In the genomic region with DNA sequence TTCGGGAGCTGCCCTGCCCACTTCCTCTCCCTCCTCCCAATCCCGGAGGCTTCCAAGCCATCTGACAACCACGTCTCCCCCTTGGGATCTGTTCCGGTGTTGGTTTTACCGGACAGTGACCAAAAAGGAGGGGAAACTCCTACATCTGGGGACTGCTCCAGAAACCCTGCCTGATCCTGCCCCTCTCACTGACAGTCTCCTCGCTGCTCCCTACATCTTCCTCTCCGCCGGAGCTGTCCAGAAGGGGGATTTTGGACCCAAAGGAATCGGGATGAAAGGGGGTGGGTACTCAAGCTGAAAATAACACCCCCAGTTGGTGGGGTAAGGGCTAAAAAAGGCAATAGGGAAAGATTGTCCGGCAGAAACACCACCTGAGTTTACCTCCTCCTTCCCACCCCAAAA, we compare ENCODE assay signal across 8 cellular contexts. TPM values are rescaled to one million over a fixed set of nuclear protein-coding genes. Genes with fewer than 3 reads are reported as not detected.
A peak's percentile ranks its signal among the peaks of the same experiment; 100 is the strongest.
DNase-seq lines count a peak whose midpoint lies in the region; ATAC-seq, FAIRE-seq and TF ChIP-seq lines count a peak whose summit lies in the region.

No MANE protein-coding gene starts in this region.

- TF ChIP-seq CTCF in foreskin keratinocyte (conservative IDR thresholded peaks at IDR 0.05): no peak

- H3K27me3 Mint-ChIP-seq in naive thymus-derived CD4-positive, alpha-beta T cell: no peaks in the 10 kb centered on the region

- H3K4me1 ChIP-seq in foreskin keratinocyte (peaks cover 9% of the 10 kb centered on the region), urinary bladder (ENCODE audit: insufficient read depth) (no peaks in the 10 kb centered on the region)
- peaks cover 0 to 9% of the 10 kb centered on the region in 2 donors for H3K4me1 ChIP-seq in naive thymus-derived CD4-positive, alpha-beta T cell (ENCODE audit: control insufficient read depth in 2 of 2, insufficient read depth in 2 of 2, low read length in 2 of 2)

- intact Hi-C loops in naive thymus-derived CD4-positive, alpha-beta T cell (cut with micrococcal nuclease): loop anchor here (2.0 to 10.0 kb wide), 4 partner anchors 18 to 1080 kb away; a partner anchor contains a TSS

- FAIRE-seq in GM18507 (lab: Jason Lieb, UNC): peak; percentile 68

- peaks cover 0 to 3% (median 0%) of the 10 kb centered on the region in 11 donors for H3K9me3 Mint-ChIP-seq in naive thymus-derived CD4-positive, alpha-beta T cell

- H3K36me3 Mint-ChIP-seq in naive thymus-derived CD4-positive, alpha-beta T cell: peaks cover 0 to 9% (median 3%) of the 10 kb centered on the region in 5 donors

- POLR2A ChIA-PET in naive thymus-derived CD4-positive, alpha-beta T cell (lab: Charles Lee): interaction anchor here (0.7 to 2.3 kb wide), 4 partner anchors 25 to 1082 kb away, joined by 3 to 15 read pairs (median 6); a partner anchor contains a TSS

- CTCF ChIA-PET in naive thymus-derived CD4-positive, alpha-beta T cell (lab: Charles Lee): no interaction called here

- H3K27ac Mint-ChIP-seq in naive thymus-derived CD4-positive, alpha-beta T cell: peak overlapping the region; percentile 95 to 99 (median 97)

- H3K27ac ChIP-seq in foreskin keratinocyte (peak overlapping the region; percentile 92), urinary bladder (ENCODE audit: low read depth) (peak overlapping the region; percentile 99)
- H3K27ac ChIP-seq in naive thymus-derived CD4-positive, alpha-beta T cell (ENCODE audit: low read depth, low read length): peak overlapping the region; percentile 97

- H3K4me3 ChIP-seq in naive thymus-derived CD4-positive, alpha-beta T cell (ENCODE audit: low read length): peak overlapping the region; percentile 96
- H3K4me3 ChIP-seq in urinary bladder (ENCODE audit: low read depth, low read length): peak overlapping the region; percentile 94

- ATAC-seq in foreskin keratinocyte (peak; percentile 50), GM21528 (IDR thresholded peaks at IDR 0.05; ENCODE audit: low FRiP score, unreplicated experiment) (no peak)
- ATAC-seq in naive thymus-derived CD4-positive, alpha-beta T cell: no peak

- DNase-seq in AG08395 (ENCODE audit: low spot score) (peak; percentile 84), GM18507 (ENCODE audit: extremely low spot score, insufficient read length, low read depth) (no peak), NCI-H460 (ENCODE audit: extremely low read depth, low read depth) (peak; percentile 65), foreskin keratinocyte (peak; percentile 57 to 78)
- DNase-seq in activated T-helper 9 cell treated with anti-CD3 and anti-CD28 coated beads, Interleukin-2, amount 50 U/mL, for 16 hours (ENCODE audit: low read depth): peak; percentile 3
- DNase-seq in naive thymus-derived CD4-positive, alpha-beta T cell: peak in 5 of 9 donors; percentile 7 to 30 (median 20)

- H3K9me3 ChIP-seq in naive thymus-derived CD4-positive, alpha-beta T cell (ENCODE audit: control insufficient read depth in 2 of 3, low read length in 3 of 3): no peaks in the 10 kb centered on the region

- H3K27me3 ChIP-seq in foreskin keratinocyte: no peaks in the 10 kb centered on the region
- no peaks in the 10 kb centered on the region for H3K27me3 ChIP-seq in naive thymus-derived CD4-positive, alpha-beta T cell (ENCODE audit: control insufficient read depth in 2 of 2, insufficient read depth in 2 of 2, low read length in 2 of 2)

- H3K36me3 ChIP-seq in naive thymus-derived CD4-positive, alpha-beta T cell (ENCODE audit: control insufficient read depth in 2 of 3, insufficient read depth in 3 of 3, low read length in 3 of 3): no peaks in the 10 kb centered on the region
- H3K36me3 ChIP-seq in urinary bladder (ENCODE audit: insufficient read depth): no peaks in the 10 kb centered on the region

- H3K4me3 Mint-ChIP-seq in naive thymus-derived CD4-positive, alpha-beta T cell: peak overlapping the region; percentile 94 to 99 (median 98)

- H3K4me1 Mint-ChIP-seq in naive thymus-derived CD4-positive, alpha-beta T cell: peaks cover 30 to 67% (median 56%) of the 10 kb centered on the region in 7 donors

- WGBS in urinary bladder: 0% methylated on average over 10 of the region's 10 CpGs

RNA-seq across cellular contexts. Expression of a gene that starts 1.5 kb away (rescaled TPM):
- total RNA-seq in NCI-H460 (2014; rRNA removed; shearing (Covaris generic)): 7.4 and 8.0 TPM in 2 replicates
- 3.9 and 4.9 TPM in 2 replicates for polyA plus RNA-seq in NCI-H460 (2014; cell fraction: nucleus; rRNA removed)
- 9.4 and 10.2 TPM in 2 replicates for total RNA-seq in foreskin keratinocyte
- 0.79 and 0.82 TPM in 2 replicates for polyA plus RNA-seq in foreskin keratinocyte
- 10 to 100 TPM; 30.7 to 50.9 (median 43.4) TPM for total RNA-seq in naive thymus-derived CD4-positive, alpha-beta T cell
- 10 to 100 TPM; 13.4 to 16.7 TPM for polyA plus RNA-seq in naive thymus-derived CD4-positive, alpha-beta T cell
- 30.0 TPM for total RNA-seq in urinary bladder
- 2.2 TPM for polyA plus RNA-seq in urinary bladder
